In the genomic region with DNA sequence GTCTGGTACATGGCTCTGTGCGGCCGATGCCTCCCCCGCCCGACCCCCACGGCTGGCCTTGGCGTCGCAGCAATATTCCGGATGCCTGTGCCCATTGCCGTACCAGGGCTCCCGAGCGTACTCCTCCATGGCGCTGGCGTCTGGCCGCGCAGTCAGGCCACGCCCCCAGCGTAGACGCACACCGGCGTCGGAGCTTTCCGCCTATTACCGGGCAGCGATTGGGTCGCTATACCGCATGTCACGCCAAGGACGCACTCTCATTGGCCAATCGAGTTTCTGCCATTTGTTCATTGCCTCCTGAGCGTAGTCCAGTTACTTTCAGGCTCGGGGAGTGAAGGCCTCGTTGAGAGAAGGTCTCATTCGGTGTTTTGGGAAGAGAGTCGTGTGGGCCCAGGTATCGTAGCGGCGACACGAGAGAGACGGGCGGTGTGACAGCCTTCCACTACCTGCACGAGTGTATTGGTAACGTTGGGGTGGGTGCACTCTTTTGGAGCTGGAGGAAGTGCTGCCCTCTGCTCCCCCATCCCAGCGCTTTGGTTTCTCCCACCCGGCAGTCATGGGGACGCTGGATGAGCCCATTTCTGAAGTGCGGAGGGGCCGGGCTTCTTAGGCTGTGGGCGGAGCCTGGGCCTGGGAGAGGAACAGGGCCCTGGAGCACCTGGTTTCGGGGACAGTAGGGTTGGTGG, we compare ENCODE assay signal across 8 cellular contexts. TPM values are rescaled to one million over a fixed set of nuclear protein-coding genes. Genes with fewer than 3 reads are reported as not detected.
DNase-seq lines count a peak whose midpoint lies in the region; ATAC-seq, FAIRE-seq and TF ChIP-seq lines count a peak whose summit lies in the region.

A gene with protein sequence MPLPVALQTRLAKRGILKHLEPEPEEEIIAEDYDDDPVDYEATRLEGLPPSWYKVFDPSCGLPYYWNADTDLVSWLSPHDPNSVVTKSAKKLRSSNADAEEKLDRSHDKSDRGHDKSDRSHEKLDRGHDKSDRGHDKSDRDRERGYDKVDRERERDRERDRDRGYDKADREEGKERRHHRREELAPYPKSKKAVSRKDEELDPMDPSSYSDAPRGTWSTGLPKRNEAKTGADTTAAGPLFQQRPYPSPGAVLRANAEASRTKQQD (plus strand): TSS at position 310 of the 686 bp plus-strand sequence. CDS start 580 bp downstream, outside the sequence.
A gene (minus strand): TSS at position 148 of the 686 bp plus-strand sequence. CDS start 19 bp downstream, at position 129.

- H3K4me1 ChIP-seq in OCI-LY7 (ENCODE audit: insufficient read depth, low read length, poor library complexity, severe bottlenecking) (peaks cover 19% of the 10 kb centered on the region), endothelial cell of umbilical vein (ENCODE audit: control insufficient read depth, extremely low read depth, insufficient read depth, low read length) (peaks cover 6% of the 10 kb centered on the region)

- H3K4me2 ChIP-seq in OCI-LY7 (ENCODE audit: low read length) (peak within 1 kb of the TSS; percentile 99), endothelial cell of umbilical vein (ENCODE audit: insufficient read depth, low read length) (peak within 1 kb of the TSS; percentile 80)

- BruUV-seq in OCI-LY7 (replicated peaks; lab: Mats Ljungman, UMichigan): no TSS peak
- BruUV-seq in endothelial cell of umbilical vein (replicated peaks; lab: Mats Ljungman, UMichigan): no TSS peak

- H3K36me3 ChIP-seq in OCI-LY7 (ENCODE audit: insufficient read depth, low read length) (peaks cover 42% of the 10 kb centered on the region), endothelial cell of umbilical vein (ENCODE audit: control insufficient read depth in 2 of 2, extremely low read depth in 1 of 2, insufficient read depth in 2 of 2, low read length in 2 of 2) (peaks cover 0 to 4% of the 10 kb centered on the region in 2 experiments)

- intact Hi-C loops in OCI-LY7 (cut with micrococcal nuclease; ENCODE audit: unreplicated experiment) (loop anchor here (5.0 to 10.0 kb wide), 4 partner anchors 40 to 265 kb away; a partner anchor contains a TSS), endothelial cell of umbilical vein (cut with micrococcal nuclease) (loop anchor here (1.0 to 10.0 kb wide), 5 partner anchors 13 to 367 kb away; a partner anchor contains a TSS)

- H4K20me1 ChIP-seq in OCI-LY7 (ENCODE audit: insufficient read depth, low read length): peaks cover 5% of the 10 kb centered on the region
- H4K20me1 ChIP-seq in endothelial cell of umbilical vein (replicated peaks; ENCODE audit: control insufficient read depth, extremely low read depth, insufficient read depth, low read length): no peaks in the 10 kb centered on the region

- TF ChIP-seq CTCF in D721Med (IDR thresholded peaks at IDR 0.05; ENCODE audit: insufficient read depth, missing control alignments) (no peak), OCI-LY7 (conservative IDR thresholded peaks at IDR 0.05; ENCODE audit: low read length) (no peak), endothelial cell of umbilical vein (IDR thresholded peaks at IDR 0.05; ENCODE audit: extremely low read depth in 1 of 2, insufficient read depth in 1 of 2, low read depth in 1 of 2, low read length in 2 of 2) (no peak)

- dilution Hi-C loops in endothelial cell of umbilical vein (cut with MboI; ENCODE audit: extremely low pct_ligation_motif_present, low sequenced_read_pairs): no loop called here

- FAIRE-seq in D721Med (lab: Jason Lieb, UNC) (peak; percentile 67), endothelial cell of umbilical vein (lab: Jason Lieb, UNC) (peak; percentile 99)

- peak; percentile 72 for TF ChIP-seq POLR2A in endothelial cell of umbilical vein (IDR thresholded peaks at IDR 0.05; ENCODE audit: low read depth, low read length)

- peak within 1 kb of the TSS; percentile 87 for H3K27ac ChIP-seq in OCI-LY7 (ENCODE audit: low read depth, low read length, poor library complexity, severe bottlenecking)
- H3K27ac ChIP-seq in endothelial cell of umbilical vein (ENCODE audit: insufficient read depth, low read depth, low read length): peak within 1 kb of the TSS; percentile 69

- H3K9me2 ChIP-seq in OCI-LY7 (ENCODE audit: insufficient read depth, low read length): no peaks in the 10 kb centered on the region

- ATAC-seq in GM21526 (IDR thresholded peaks at IDR 0.05; ENCODE audit: low FRiP score, unreplicated experiment): peak; percentile 69

- H2AFZ ChIP-seq in OCI-LY7 (ENCODE audit: low read length) (peak within 1 kb of the TSS; percentile 57; the same call in 1 of the 2 replicates), endothelial cell of umbilical vein (ENCODE audit: low read depth, low read length) (no peak within 1 kb of the TSS)

- no peaks in the 10 kb centered on the region for H3K27me3 ChIP-seq in endothelial cell of umbilical vein (ENCODE audit: control insufficient read depth in 2 of 2, insufficient read depth in 2 of 2, low read length in 2 of 2)

- H3K79me2 ChIP-seq in OCI-LY7 (ENCODE audit: insufficient read depth, low read depth, low read length) (peaks cover 41% of the 10 kb centered on the region), endothelial cell of umbilical vein (ENCODE audit: control insufficient read depth, insufficient read depth, low read length) (peaks cover 19% of the 10 kb centered on the region)

- H3K4me3 ChIP-seq in OCI-LY7 (ENCODE audit: low read depth, low read length, poor library complexity, severe bottlenecking) (peak within 1 kb of the TSS; percentile 84), endothelial cell of umbilical vein (replicated peaks in 1 of 3; ENCODE audit: insufficient read depth in 1 of 3, low read depth in 1 of 3, low read length in 3 of 3) (peak within 1 kb of the TSS; percentile 17 to 65 (median 51))

- H3K9ac ChIP-seq in endothelial cell of umbilical vein (replicated peaks; ENCODE audit: extremely low read depth, insufficient read depth, low read length): peak within 1 kb of the TSS; percentile 89

- DNase-seq in D721Med (ENCODE audit: insufficient read length, low spot score) (peak; percentile 67), HuH-7.5 (ENCODE audit: low spot score) (peak; percentile 90), OCI-LY7 (ENCODE audit: low spot score) (peak; percentile 96), activated T-cell treated with anti-CD3 and anti-CD28 coated beads for 24 hours (ENCODE audit: low read depth) (peak; percentile 79), endothelial cell of umbilical vein (ENCODE audit: low read depth, low spot score) (peak; percentile 96), middle frontal gyrus (ENCODE audit: extremely low spot score, low spot score) (peak; percentile 87)
- DNase-seq in stimulated activated CD8-positive, alpha-beta memory T cell treated with anti-CD3 and anti-CD28 coated beads, Interleukin-2, amount 100 ng/mL, for 48 hours (ENCODE audit: low read depth in 2 of 2): peak; percentile 70 to 74

- POLR2A ChIA-PET in OCI-LY7 (lab: Charles Lee): interaction anchor here (1.0 to 1.5 kb wide), 4 partner anchors 11 to 250 kb away, joined by 3 to 6 read pairs (median 3); no protein-coding TSS in a partner anchor
- POLR2A ChIA-PET in endothelial cell of umbilical vein (lab: Charles Lee): interaction anchor here (0.6 to 0.9 kb wide), 3 partner anchors 60 to 320 kb away, joined by 3 read pairs; no protein-coding TSS in a partner anchor

- H3K9me3 ChIP-seq in OCI-LY7 (ENCODE audit: low read length): no peaks in the 10 kb centered on the region
- no peaks in the 10 kb centered on the region for H3K9me3 ChIP-seq in endothelial cell of umbilical vein (replicated peaks; ENCODE audit: control insufficient read depth, insufficient read depth, low read length)

- no peaks in the 10 kb centered on the region for H3K9me1 ChIP-seq in endothelial cell of umbilical vein (replicated peaks; ENCODE audit: control insufficient read depth, extremely low read depth, insufficient read depth, low read length)

- CTCF ChIA-PET in OCI-LY7 (lab: Charles Lee; ENCODE audit: unreplicated experiment) (interaction anchor here (0.5 kb wide), 1 partner anchor 24 kb away, joined by 4 read pairs; no protein-coding TSS in a partner anchor), endothelial cell of umbilical vein (lab: Charles Lee) (interaction anchor here (1.3 to 1.6 kb wide), 2 partner anchors 13 to 250 kb away, joined by 4 to 6 read pairs; a partner anchor contains a TSS)

TF ChIP-seq in endothelial cell of umbilical vein, 7 proteins besides CTCF, POLR2A, EP300 and RAD21:
- TF ChIP-seq POLR2AphosphoS5 (IDR thresholded peaks at IDR 0.05; ENCODE audit: insufficient read depth, low read depth, low read length) (peak; percentile 59), JUN (IDR thresholded peaks at IDR 0.05; ENCODE audit: borderline replicate concordance, insufficient read depth, insufficient read length, low read depth) (no peak)

RNA-seq across cellular contexts. Expression of the first gene that starts in this region (rescaled TPM):
- total RNA-seq in OCI-LY7 (2014; rRNA removed; shearing (Covaris generic)): 72.7 and 90.5 TPM in 2 replicates
- total RNA-seq in OCI-LY7 (2022) (79.6 and 93.0 TPM in 2 replicates), endothelial cell of umbilical vein (72.8 and 86.3 TPM in 2 replicates)
- polyA plus RNA-seq in endothelial cell of umbilical vein: 83.5 and 86.8 TPM in 2 replicates
- 71.6 and 84.2 TPM in 2 replicates for polyA plus RNA-seq in endothelial cell of umbilical vein (2011; cell fraction: cytosol; rRNA removed)
- 114 and 146 TPM in 2 replicates for polyA plus RNA-seq in endothelial cell of umbilical vein (2011; cell fraction: nucleus; rRNA removed)
- polyA plus RNA-seq in endothelial cell of umbilical vein (2012): 80.7 and 105 TPM in 2 replicates
- polyA minus RNA-seq in endothelial cell of umbilical vein: 61.8 and 66.3 TPM in 2 replicates
- polyA minus RNA-seq in endothelial cell of umbilical vein (2011; cell fraction: cytosol; rRNA and poly(A)+ RNA removed): 79.9 TPM
- polyA minus RNA-seq in endothelial cell of umbilical vein (2011; cell fraction: nucleus; rRNA and poly(A)+ RNA removed): 17.0 and 23.5 TPM in 2 replicates

RNA-seq across cellular contexts. Expression of the second gene that starts in this region (rescaled TPM):
- total RNA-seq in OCI-LY7 (2014; rRNA removed; shearing (Covaris generic)): 54.3 and 83.3 TPM in 2 replicates
- total RNA-seq in OCI-LY7 (2022) (79.3 and 90.0 TPM in 2 replicates), endothelial cell of umbilical vein (30.0 and 36.0 TPM in 2 replicates)
- polyA plus RNA-seq in endothelial cell of umbilical vein: 73.1 and 107 TPM in 2 replicates
- polyA plus RNA-seq in endothelial cell of umbilical vein (2011; cell fraction: cytosol; rRNA removed): 47.5 and 61.6 TPM in 2 replicates
- 33.9 and 35.2 TPM in 2 replicates for polyA plus RNA-seq in endothelial cell of umbilical vein (2011; cell fraction: nucleus; rRNA removed)
- polyA plus RNA-seq in endothelial cell of umbilical vein (2012): 34.6 and 39.4 TPM in 2 replicates
- polyA minus RNA-seq in endothelial cell of umbilical vein: 20.5 and 24.7 TPM in 2 replicates
- polyA minus RNA-seq in endothelial cell of umbilical vein (2011; cell fraction: cytosol; rRNA and poly(A)+ RNA removed): 71.9 TPM
- polyA minus RNA-seq in endothelial cell of umbilical vein (2011; cell fraction: nucleus; rRNA and poly(A)+ RNA removed): 10.1 and 10.6 TPM in 2 replicates

Comparison
In these comparisons a context has a peak if more than half of its experiments do, and no peak if none do; other contexts are left out.
1. Peak in every context shown above with its lines: DNase-seq, ATAC-seq, H3K4me3 ChIP-seq and H3K27ac ChIP-seq.